8 cellular contexts compared by ENCODE assay signal in genomic region chr12:101407438-101408345, GRCh38.
DNase-seq lines count a peak whose midpoint lies in the region; ATAC-seq lines count a peak whose summit lies in the region.

Gene ARL1 (minus strand): TSS chr12:101407772. CDS start chr12:101407645, 127 bp downstream.

- DNase-seq in AG08396 (ENCODE audit: low spot score) (peak; percentile 89), NCI-H226 (peak; percentile 73), caudate nucleus (lab: John Stamatoyannopoulos, UW) (peak in 60 of 61 donors; percentile 26 to 89 (median 76)), iris pigment epithelial cell (ENCODE audit: low read depth) (peak; percentile 93)
- peak; percentile 48 to 69 (median 52) for DNase-seq in activated CD4-positive, CD25-positive, alpha-beta regulatory T cell (lab: John Stamatoyannopoulos, UW)
- peak; percentile 65 to 78 for DNase-seq in stimulated activated CD4-positive, alpha-beta T cell treated with anti-CD3 and anti-CD28 coated beads, Interleukin-12 subunit alpha, Interleukin-12 subunit beta, amount 100 ng/mL, for 24 hours (ENCODE audit: low read depth in 2 of 2)

- ATAC-seq in GM18909 (IDR thresholded peaks at IDR 0.05; ENCODE audit: poor library complexity, unreplicated experiment) (peak; percentile 80), HG03159 (IDR thresholded peaks at IDR 0.05; ENCODE audit: unreplicated experiment) (peak; percentile 85)

- peak within 1 kb of the TSS; percentile 93 for H3K27ac ChIP-seq in caudate nucleus (ENCODE audit: low read depth, low read length)

Comparison
In these comparisons a context has a peak if more than half of its experiments do, and no peak if none do; other contexts are left out.
1. Peak in every context shown above with its lines: DNase-seq, ATAC-seq and H3K27ac ChIP-seq.